8 cellular contexts compared by ENCODE assay signal in the genomic region with DNA sequence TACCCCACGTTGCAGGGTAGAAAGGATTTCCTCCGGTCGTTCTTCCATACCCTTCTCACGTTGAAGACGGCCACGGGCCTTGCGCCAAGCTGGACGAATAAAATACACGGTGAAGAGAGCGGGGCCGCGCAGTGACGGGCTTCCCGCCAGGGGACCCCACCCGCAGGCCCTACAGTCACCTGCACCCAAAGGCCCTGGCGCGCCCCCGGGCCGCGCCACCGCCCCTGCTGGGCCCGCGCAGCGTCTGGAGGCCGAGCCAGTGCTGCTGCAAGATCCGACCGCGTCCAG. TPM values are rescaled to one million over a fixed set of nuclear protein-coding genes. Genes with fewer than 3 reads are reported as not detected.
DNase-seq lines count a peak whose midpoint lies in the region; ATAC-seq, FAIRE-seq and TF ChIP-seq lines count a peak whose summit lies in the region.

No MANE protein-coding gene starts in this region.

- H3K4me1 ChIP-seq in left ventricle myocardium inferior: peaks cover 48% of the 10 kb centered on the region
- peaks cover 18 to 20% of the 10 kb centered on the region in 2 donors for H3K4me1 ChIP-seq in mucosa of rectum (ENCODE audit: control insufficient read depth in 2 of 2, insufficient read depth in 2 of 2, low read length in 2 of 2)

- intact Hi-C loops in left ventricle myocardium inferior (cut with micrococcal nuclease): no loop called here
- intact Hi-C loops in left ventricle myocardium superior (cut with micrococcal nuclease): no loop called here

- TF ChIP-seq CTCF in left ventricle myocardium inferior (IDR thresholded peaks at IDR 0.05; ENCODE audit: borderline replicate concordance) (no peak), bronchial epithelial cell (IDR thresholded peaks at IDR 0.05; ENCODE audit: insufficient read depth, low read length, severe bottlenecking) (no peak)

- H3K9ac ChIP-seq in mucosa of rectum (ENCODE audit: low read depth in 1 of 2, low read length in 2 of 2): peak overlapping the region in 1 of 2 donors; percentile 91

- peak overlapping the region; percentile 88 for H3K4me3 ChIP-seq in left ventricle myocardium inferior
- H3K4me3 ChIP-seq in bronchial epithelial cell (ENCODE audit: low read depth, low read length): peak overlapping the region; percentile 88
- H3K4me3 ChIP-seq in mucosa of rectum (ENCODE audit: low read length in 2 of 2): peak overlapping the region; percentile 99 to 100

- no peak for ATAC-seq in left ventricle myocardium superior
- ATAC-seq in GM21737 (IDR thresholded peaks at IDR 0.05; ENCODE audit: unreplicated experiment): no peak

- H3K9me3 ChIP-seq in left ventricle myocardium inferior (replicated peaks) (no peaks in the 10 kb centered on the region), mucosa of rectum (ENCODE audit: control insufficient read depth in 2 of 2, low read length in 2 of 2) (no peaks in the 10 kb centered on the region)

- H3K27ac ChIP-seq in left ventricle myocardium inferior (replicated peaks) (peak overlapping the region; percentile 99), mucosa of rectum (ENCODE audit: low read depth in 2 of 2, low read length in 2 of 2) (peak overlapping the region; percentile 90 to 94)

- H3K36me3 ChIP-seq in left ventricle myocardium inferior: peaks cover 8% of the 10 kb centered on the region
- peaks cover 7% of the 10 kb centered on the region for H3K36me3 ChIP-seq in bronchial epithelial cell (ENCODE audit: control insufficient read depth, insufficient read depth, low read length)
- H3K36me3 ChIP-seq in mucosa of rectum (ENCODE audit: control insufficient read depth in 2 of 2, insufficient read depth in 2 of 2, low read length in 2 of 2): no peaks in the 10 kb centered on the region

- H3K27me3 ChIP-seq in left ventricle myocardium inferior (ENCODE audit: low read depth): no peaks in the 10 kb centered on the region
- no peaks in the 10 kb centered on the region for H3K27me3 ChIP-seq in bronchial epithelial cell (ENCODE audit: control insufficient read depth, insufficient read depth, low read length)
- H3K27me3 ChIP-seq in mucosa of rectum (ENCODE audit: control insufficient read depth in 2 of 2, insufficient read depth in 2 of 2, low read length in 2 of 2): no peaks in the 10 kb centered on the region

- no peak for FAIRE-seq in bronchial epithelial cell (lab: Jason Lieb, UNC)

- DNase-seq in left ventricle myocardium inferior (no peak), left ventricle myocardium superior (no peak), bronchial epithelial cell (ENCODE audit: low read depth) (no peak), NOMO-1 treated with dmso at 0.1 percent for 144 hours (lab: John Stamatoyannopoulos, UW; ENCODE audit: unreplicated experiment) (no peak), NCI-H1694 treated with DMSO at 0.1 percent for 48 hours (lab: John Stamatoyannopoulos, UW) (no peak), kidney glomerular epithelial cell (lab: John Stamatoyannopoulos, UW) (no peak)

RNA-seq across cellular contexts. Expression of gene FBXO15, which starts 0.2 kb away (rescaled TPM):
- total RNA-seq in left ventricle myocardium inferior (not detected), left ventricle myocardium superior (not detected), bronchial epithelial cell (0.13 TPM in 1 of 2 replicates, not detected in the other)

RNA-seq across cellular contexts. Expression of gene TIMM21, which starts 0.9 kb away (rescaled TPM):
- total RNA-seq in left ventricle myocardium inferior (172 TPM), left ventricle myocardium superior (163 TPM), bronchial epithelial cell (25.0 and 28.0 TPM in 2 replicates)
